1 cellular context compared by ENCODE assay signal in genomic region chr9:135974220-135974573, GRCh38.
TF ChIP-seq lines count a peak whose summit lies in the region.

No MANE protein-coding gene starts in this region.

TF ChIP-seq in Ishikawa, 13 proteins besides CTCF, POLR2A, EP300 and RAD21 (continued from another document):
- TF ChIP-seq CREB1 (IDR thresholded peaks at IDR 0.05; ENCODE audit: low read depth) (no peak), FOXM1 (IDR thresholded peaks at IDR 0.05; ENCODE audit: borderline replicate concordance, low read depth) (no peak), TEAD4 (IDR thresholded peaks at IDR 0.05) (no peak)
- TF ChIP-seq, protein P1, sequence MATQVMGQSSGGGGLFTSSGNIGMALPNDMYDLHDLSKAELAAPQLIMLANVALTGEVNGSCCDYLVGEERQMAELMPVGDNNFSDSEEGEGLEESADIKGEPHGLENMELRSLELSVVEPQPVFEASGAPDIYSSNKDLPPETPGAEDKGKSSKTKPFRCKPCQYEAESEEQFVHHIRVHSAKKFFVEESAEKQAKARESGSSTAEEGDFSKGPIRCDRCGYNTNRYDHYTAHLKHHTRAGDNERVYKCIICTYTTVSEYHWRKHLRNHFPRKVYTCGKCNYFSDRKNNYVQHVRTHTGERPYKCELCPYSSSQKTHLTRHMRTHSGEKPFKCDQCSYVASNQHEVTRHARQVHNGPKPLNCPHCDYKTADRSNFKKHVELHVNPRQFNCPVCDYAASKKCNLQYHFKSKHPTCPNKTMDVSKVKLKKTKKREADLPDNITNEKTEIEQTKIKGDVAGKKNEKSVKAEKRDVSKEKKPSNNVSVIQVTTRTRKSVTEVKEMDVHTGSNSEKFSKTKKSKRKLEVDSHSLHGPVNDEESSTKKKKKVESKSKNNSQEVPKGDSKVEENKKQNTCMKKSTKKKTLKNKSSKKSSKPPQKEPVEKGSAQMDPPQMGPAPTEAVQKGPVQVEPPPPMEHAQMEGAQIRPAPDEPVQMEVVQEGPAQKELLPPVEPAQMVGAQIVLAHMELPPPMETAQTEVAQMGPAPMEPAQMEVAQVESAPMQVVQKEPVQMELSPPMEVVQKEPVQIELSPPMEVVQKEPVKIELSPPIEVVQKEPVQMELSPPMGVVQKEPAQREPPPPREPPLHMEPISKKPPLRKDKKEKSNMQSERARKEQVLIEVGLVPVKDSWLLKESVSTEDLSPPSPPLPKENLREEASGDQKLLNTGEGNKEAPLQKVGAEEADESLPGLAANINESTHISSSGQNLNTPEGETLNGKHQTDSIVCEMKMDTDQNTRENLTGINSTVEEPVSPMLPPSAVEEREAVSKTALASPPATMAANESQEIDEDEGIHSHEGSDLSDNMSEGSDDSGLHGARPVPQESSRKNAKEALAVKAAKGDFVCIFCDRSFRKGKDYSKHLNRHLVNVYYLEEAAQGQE (IDR thresholded peaks at IDR 0.05; ENCODE audit: low read depth): no peak
